ENCODE assay signal across 1 cellular context in genomic region chr3:136728434-136728833, GRCh38.
TF ChIP-seq lines count a peak whose summit lies in the region.

No MANE protein-coding gene starts in this region.

TF ChIP-seq in GM12878, 131 proteins besides CTCF, POLR2A, EP300 and RAD21 (continued from another document):
- TF ChIP-seq CEBPZ (IDR thresholded peaks at IDR 0.05; ENCODE audit: low read depth, low read length) (no peak), PBX3 (IDR thresholded peaks at IDR 0.05; ENCODE audit: insufficient replicate concordance, low read depth, low read length) (no peak), EZH2 (IDR thresholded peaks at IDR 0.05; ENCODE audit: borderline replicate concordance, control insufficient read depth, low read depth, low read length) (no peak), FOXK2 (IDR thresholded peaks at IDR 0.05) (no peak), CHD4 (IDR thresholded peaks at IDR 0.05) (no peak), MEF2B (IDR thresholded peaks at IDR 0.05; ENCODE audit: partially characterized antibody, poor library complexity, severe bottlenecking) (peak; percentile 21), MXI1 (IDR thresholded peaks at IDR 0.05; ENCODE audit: low read depth, low read length) (no peak), MLLT1 (IDR thresholded peaks at IDR 0.05) (no peak), EGR1 (IDR thresholded peaks at IDR 0.05; ENCODE audit: borderline replicate concordance in 1 of 2, low read depth in 2 of 2, low read length in 2 of 2) (no peak), NR2C2 (IDR thresholded peaks at IDR 0.05; ENCODE audit: borderline replicate concordance, control insufficient read depth, insufficient read length, low read depth) (no peak), CHD1 (IDR thresholded peaks at IDR 0.05; ENCODE audit: low read depth, low read length) (no peak), MYB (IDR thresholded peaks at IDR 0.05; ENCODE audit: borderline replicate concordance, low read depth, low read length) (no peak), TCF7 (IDR thresholded peaks at IDR 0.05; ENCODE audit: borderline replicate concordance) (no peak), FOS (IDR thresholded peaks at IDR 0.05; ENCODE audit: borderline replicate concordance, extremely low read depth, insufficient read length) (no peak), USF1 (IDR thresholded peaks at IDR 0.05; ENCODE audit: borderline replicate concordance, extremely low read length, insufficient read depth, low read depth, low read length) (no peak), REST (IDR thresholded peaks at IDR 0.05; ENCODE audit: low read depth, low read length) (no peak), BACH1 (IDR thresholded peaks at IDR 0.05; ENCODE audit: borderline replicate concordance) (no peak), ATF7 (IDR thresholded peaks at IDR 0.05; ENCODE audit: low read depth) (peak; percentile 35; the same call in 1 of the 2 replicates), ATF2 (IDR thresholded peaks at IDR 0.05; ENCODE audit: low read length) (no peak), E2F4 (IDR thresholded peaks at IDR 0.05; ENCODE audit: low read depth, low read length) (no peak), KAT2A (conservative IDR thresholded peaks at IDR 0.05; ENCODE audit: control insufficient read depth, low read depth, low read length) (no peak), SMARCA5 (IDR thresholded peaks at IDR 0.05) (0 out of 2 replicates have a peak, but pooled peaks have one; percentile 45), BHLHE40 (IDR thresholded peaks at IDR 0.05; ENCODE audit: borderline replicate concordance in 1 of 2, low read depth in 2 of 2, low read length in 1 of 2) (no peak), ESRRA (IDR thresholded peaks at IDR 0.05; ENCODE audit: low read length) (no peak), CBX3 (IDR thresholded peaks at IDR 0.05; ENCODE audit: borderline replicate concordance, low read depth) (no peak), ZBTB4 (CRISPR knock-in tag; IDR thresholded peaks at IDR 0.05) (no peak), IRF5 (IDR thresholded peaks at IDR 0.05; ENCODE audit: borderline replicate concordance) (no peak), RELB (IDR thresholded peaks at IDR 0.05; ENCODE audit: low read depth) (peak; percentile 44; the same call in 1 of the 2 replicates), WRNIP1 (IDR thresholded peaks at IDR 0.05; ENCODE audit: borderline replicate concordance, low read depth, low read length) (no peak), LARP7 (IDR thresholded peaks at IDR 0.05) (no peak), CBX5 (IDR thresholded peaks at IDR 0.05; ENCODE audit: low read depth) (no peak), RBBP5 (conservative IDR thresholded peaks at IDR 0.05) (no peak), RCOR1 (conservative IDR thresholded peaks at IDR 0.05; ENCODE audit: low read depth, low read length) (no peak), SRF (IDR thresholded peaks at IDR 0.05; ENCODE audit: low read depth in 2 of 2, low read length in 2 of 2) (no peak), JUND (IDR thresholded peaks at IDR 0.05; ENCODE audit: low read depth, low read length) (no peak), MTA2 (IDR thresholded peaks at IDR 0.05; ENCODE audit: low read depth) (peak; percentile 63; the same call in 1 of the 2 replicates), SREBF1 (IDR thresholded peaks at IDR 0.05; ENCODE audit: low read length) (no peak), CHD2 (IDR thresholded peaks at IDR 0.05; ENCODE audit: borderline replicate concordance, low read depth, low read length) (no peak), RUNX3 (IDR thresholded peaks at IDR 0.05; ENCODE audit: low read length) (peak; percentile 28; the same call in 1 of the 2 replicates), ZSCAN29 (IDR thresholded peaks at IDR 0.05) (no peak), SMAD1 (IDR thresholded peaks at IDR 0.05; ENCODE audit: low read depth, partially characterized antibody) (no peak), SPI1 (IDR thresholded peaks at IDR 0.05; ENCODE audit: borderline replicate concordance, insufficient read depth, low read depth, low read length) (no peak), SIN3A (IDR thresholded peaks at IDR 0.05; ENCODE audit: low read depth, low read length) (no peak), BMI1 (IDR thresholded peaks at IDR 0.05; ENCODE audit: borderline replicate concordance) (no peak)
